In the genomic region with DNA sequence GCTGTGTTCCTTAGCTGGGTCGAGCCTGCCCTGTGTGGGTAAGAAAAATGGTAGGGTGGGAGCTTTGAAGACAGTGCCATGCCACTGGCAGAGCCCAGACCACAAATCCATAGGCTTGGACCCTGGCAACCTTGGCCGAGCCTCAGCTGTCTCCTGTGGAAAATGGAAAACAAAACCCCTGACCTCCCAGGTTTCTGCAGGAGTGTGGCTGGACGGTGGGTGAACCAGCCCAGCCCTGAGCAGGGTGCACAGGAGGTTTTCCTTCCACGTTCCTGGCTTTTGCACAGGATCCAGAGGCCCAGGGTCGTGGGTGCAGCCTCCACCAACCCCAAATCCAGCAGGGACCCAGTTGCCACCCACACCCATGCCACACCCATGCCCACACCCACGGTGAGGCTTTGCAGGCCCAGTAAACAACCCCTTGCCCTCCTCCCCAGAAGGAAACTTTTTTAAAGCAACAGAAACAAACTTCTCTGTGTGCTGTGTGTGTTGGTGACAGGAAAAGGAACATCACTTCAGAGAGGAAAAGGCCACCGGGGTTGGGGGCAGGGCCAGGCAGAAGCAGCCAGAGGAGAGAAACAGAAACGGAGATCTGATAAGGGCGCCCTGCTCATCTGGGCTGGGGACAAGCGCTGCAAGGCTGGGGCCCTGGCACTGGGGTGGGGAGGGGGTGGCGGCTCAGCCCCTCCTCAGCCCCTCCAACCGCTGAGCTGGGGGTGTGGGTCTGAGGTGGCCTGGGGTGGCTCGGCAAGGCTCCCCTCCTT, we compare ENCODE assay signal across 8 cellular contexts. TPM values are rescaled to one million over a fixed set of nuclear protein-coding genes. Genes with fewer than 3 reads are reported as not detected.
DNase-seq lines count a peak whose midpoint lies in the region; ATAC-seq, FAIRE-seq and TF ChIP-seq lines count a peak whose summit lies in the region.

No MANE protein-coding gene starts in this region.

- H3K27ac ChIP-seq in small intestine (ENCODE audit: low read depth in 1 of 2, low read length in 1 of 2), result peak overlapping the region in 1 of 2 donors; percentile 56

- peaks cover 42% of the 10 kb centered on the region for H3K4me1 Mint-ChIP-seq in T-helper 17 cell
- H3K4me1 Mint-ChIP-seq in dendritic cell treated with granulocyte-macrophage colony-stimulating factor and Interleukin-4, amounts not matched to agents 40 ng/mL and 50 ng/mL, for 4 days (ENCODE audit: low read depth), result peaks cover 75% of the 10 kb centered on the region

- peak overlapping the region; percentile 92 for H3K27ac Mint-ChIP-seq in T-helper 17 cell
- peak overlapping the region; percentile 82 for H3K27ac Mint-ChIP-seq in dendritic cell treated with granulocyte-macrophage colony-stimulating factor and Interleukin-4, amounts not matched to agents 40 ng/mL and 50 ng/mL, for 4 days

- 21 to 35% (median 25%) methylated on average over 12 to 13 of the region's 13 CpGs for WGBS in small intestine, 3 donors

- in situ Hi-C loops in ACHN (cut with HindIII; ENCODE audit: low pct_ligation_motif_present, low pct_unique_long_range_greater_than_20kb, low sequenced_read_pairs), result no loop called here

- H3K9me3 ChIP-seq in T-helper 17 cell (ENCODE audit: control insufficient read depth, low read length, poor library complexity, severe bottlenecking) (no peaks in the 10 kb centered on the region), small intestine (ENCODE audit: control insufficient read depth, low read depth) (no peaks in the 10 kb centered on the region)

- H3K27me3 Mint-ChIP-seq in T-helper 17 cell, result no peaks in the 10 kb centered on the region
- peaks cover 14% of the 10 kb centered on the region for H3K27me3 Mint-ChIP-seq in dendritic cell treated with granulocyte-macrophage colony-stimulating factor and Interleukin-4, amounts not matched to agents 40 ng/mL and 50 ng/mL, for 4 days

- H3K27me3 ChIP-seq in small intestine (ENCODE audit: control insufficient read depth in 2 of 2, insufficient read depth in 2 of 2, low read length in 2 of 2), result no peaks in the 10 kb centered on the region

- ATAC-seq in GM19395 (IDR thresholded peaks at IDR 0.05; ENCODE audit: unreplicated experiment) (peak; percentile 57), T-helper 17 cell (peak; percentile 86), HG03378 (IDR thresholded peaks at IDR 0.05; ENCODE audit: unreplicated experiment) (no peak)

- H3K4me3 Mint-ChIP-seq in T-helper 17 cell, result peak overlapping the region; percentile 93
- peak overlapping the region; percentile 69 for H3K4me3 Mint-ChIP-seq in dendritic cell treated with granulocyte-macrophage colony-stimulating factor and Interleukin-4, amounts not matched to agents 40 ng/mL and 50 ng/mL, for 4 days

- no peaks in the 10 kb centered on the region for H3K36me3 ChIP-seq in small intestine (ENCODE audit: control insufficient read depth in 2 of 2, insufficient read depth in 2 of 2, low read length in 2 of 2)

- no peak for FAIRE-seq in small intestine (lab: Jason Lieb, UNC)

- H3K4me1 ChIP-seq in small intestine (ENCODE audit: control insufficient read depth in 2 of 2, insufficient read depth in 1 of 2, low read depth in 1 of 2, low read length in 1 of 2), result peaks cover 10 to 11% of the 10 kb centered on the region in 2 donors

- peak in 2 of 3 donors; percentile 14 to 37 for DNase-seq in T-helper 17 cell
- peak; percentile 36 for DNase-seq in small intestine
- no peak for DNase-seq in ACHN
- DNase-seq in NCI-H2227 (lab: John Stamatoyannopoulos, UW; ENCODE audit: unreplicated experiment), result no peak
- DNase-seq in GM10266 (ENCODE audit: extremely low spot score), result no peak

- no peak overlapping the region for H3K4me3 ChIP-seq in small intestine (ENCODE audit: low read depth in 1 of 2, low read length in 2 of 2)

- intact Hi-C loops in dendritic cell treated with granulocyte-macrophage colony-stimulating factor and Interleukin-4, amounts not matched to agents 40 ng/mL and 50 ng/mL, for 4 days (cut with micrococcal nuclease), result no loop called here

- no peaks in the 10 kb centered on the region for H3K9me3 Mint-ChIP-seq in dendritic cell treated with granulocyte-macrophage colony-stimulating factor and Interleukin-4, amounts not matched to agents 40 ng/mL and 50 ng/mL, for 4 days

- no peaks in the 10 kb centered on the region for H3K36me3 Mint-ChIP-seq in T-helper 17 cell (ENCODE audit: low read depth)
- no peaks in the 10 kb centered on the region for H3K36me3 Mint-ChIP-seq in dendritic cell treated with granulocyte-macrophage colony-stimulating factor and Interleukin-4, amounts not matched to agents 40 ng/mL and 50 ng/mL, for 4 days (ENCODE audit: low read depth)

- no peak for TF ChIP-seq CTCF in GM10266 (IDR thresholded peaks at IDR 0.05; ENCODE audit: control insufficient read depth, insufficient read depth, low read depth, missing control alignments)

RNA-seq across cellular contexts. Expression of gene ZMIZ1, which starts 20.7 kb away (rescaled TPM):
- total RNA-seq in T-helper 17 cell, result 10 to 100 TPM; 30.0 to 34.0 TPM
- polyA plus RNA-seq in small intestine, result 10 to 100 TPM; 15.1 to 23.0 (median 16.8) TPM

Comparison
In these comparisons a context has a peak if more than half of its experiments do, and no peak if none do; other contexts are left out.
1. DNase-seq: peak in T-helper 17 cell (2 of 3) and small intestine (single experiment); none in ACHN (single experiment), NCI-H2227 (single experiment) and GM10266 (single experiment).